ENCODE assay signal across 25 cellular contexts in genomic region chr5:18987101-18987500, GRCh38.
DNase-seq lines count a peak whose midpoint lies in the region; ATAC-seq and TF ChIP-seq lines count a peak whose summit lies in the region.
"Had no signal": no experiment of that assay in that cellular context is flagged by ENCODE, and none has a peak within 500 bp of the region (broad histone marks: within the 10 kb centered on the region; RNA-seq: fewer than 3 reads in every experiment).

No MANE protein-coding gene starts in this region.

- H3K79me2 ChIP-seq in GM23338 (replicated peaks; ENCODE audit: insufficient read depth) (no peaks in the 10 kb centered on the region), neural progenitor cell (ENCODE audit: low read depth) (no peaks in the 10 kb centered on the region)

- no peak overlapping the region for H3K4me3 Mint-ChIP-seq in GM23338
- H3K4me3 Mint-ChIP-seq in neural progenitor cell = no peak overlapping the region
- H3K4me3 Mint-ChIP-seq: CD4-positive, CD25-positive, alpha-beta regulatory T cell; T-cell had no signal

- no peaks in the 10 kb centered on the region for H3F3A ChIP-seq in GM23338 (replicated peaks; ENCODE audit: low read depth)
- H3F3A ChIP-seq in neural progenitor cell (ENCODE audit: low read depth) = peaks cover 20% of the 10 kb centered on the region

- no peak overlapping the region for H3K4me3 ChIP-seq in GM23338
- H3K4me3 ChIP-seq in ectodermal cell (ENCODE audit: insufficient read depth, low read depth, low read length) = no peak overlapping the region
- no peak overlapping the region for H3K4me3 ChIP-seq in neural progenitor cell
- H3K4me3 ChIP-seq in esophagus muscularis mucosa = no peak overlapping the region
- H3K4me3 ChIP-seq: BLaER1, GM12878 had no signal

- TF ChIP-seq POLR2A in esophagus muscularis mucosa (IDR thresholded peaks at IDR 0.05; ENCODE audit: low read depth) = no peak

- H3K4me1 ChIP-seq in GM23338 (ENCODE audit: insufficient read depth) (peaks cover 31% of the 10 kb centered on the region), ectodermal cell (ENCODE audit: control insufficient read depth, insufficient read depth, low read length) (peaks cover 15% of the 10 kb centered on the region), neural progenitor cell (peaks cover 33% of the 10 kb centered on the region), esophagus muscularis mucosa (no peaks in the 10 kb centered on the region)
- H3K4me1 ChIP-seq: BLaER1 had no signal

- no peak for ATAC-seq in GM23338
- ATAC-seq: GM12878, Panc1, SK-N-SH treated with all-trans-retinoic acid at 6 μM for 48 hours, T-cell had no signal

- H3K4me1 Mint-ChIP-seq in GM23338 (peaks cover 31% of the 10 kb centered on the region), neural progenitor cell (peaks cover 23% of the 10 kb centered on the region)
- H3K4me1 Mint-ChIP-seq: T-cell had no signal

- 63 to 76% methylated on average over 1 of the region's 1 CpG for WGBS in ectodermal cell, 2 experiments
- 64% methylated on average over 1 of the region's 1 CpG for WGBS in esophagus muscularis mucosa

- H3K36me3 ChIP-seq in GM23338 (ENCODE audit: insufficient read depth) (no peaks in the 10 kb centered on the region), ectodermal cell (ENCODE audit: control insufficient read depth, insufficient read depth, low read length) (no peaks in the 10 kb centered on the region), neural progenitor cell (no peaks in the 10 kb centered on the region), esophagus muscularis mucosa (no peaks in the 10 kb centered on the region)
- H3K36me3 ChIP-seq: BLaER1 had no signal

- no peak for TF ChIP-seq EP300 in esophagus muscularis mucosa (IDR thresholded peaks at IDR 0.05)

- TF ChIP-seq CTCF in GM23338 (conservative IDR thresholded peaks at IDR 0.05; ENCODE audit: low read depth in 2 of 2) = no peak
- no peak for TF ChIP-seq CTCF in neural progenitor cell (IDR thresholded peaks at IDR 0.05)
- no peak for TF ChIP-seq CTCF in esophagus muscularis mucosa (IDR thresholded peaks at IDR 0.05)

- no peaks in the 10 kb centered on the region for H3K9me2 ChIP-seq in GM23338 (ENCODE audit: insufficient read depth)

- in situ Hi-C loops in KBM-7 (cut with MboI; ENCODE audit: low pct_unique_long_range_greater_than_20kb, low sequenced_read_pairs) = no loop called here

- H3K9me3 Mint-ChIP-seq in GM23338 (peaks cover 11% of the 10 kb centered on the region), neural progenitor cell (peaks cover 12% of the 10 kb centered on the region)

- H4K20me1 ChIP-seq in GM23338 (replicated peaks; ENCODE audit: insufficient read depth) (no peaks in the 10 kb centered on the region), neural progenitor cell (ENCODE audit: low read depth) (no peaks in the 10 kb centered on the region)
- H4K20me1 ChIP-seq: BLaER1 had no signal

- no peak for DNase-seq in GM23338 (ENCODE audit: low spot score)
- peak; percentile 92 for DNase-seq in NCI-H82 treated with DMSO at 0.1 percent for 48 hours (lab: John Stamatoyannopoulos, UW; ENCODE audit: unreplicated experiment)
- no peak for DNase-seq in neural progenitor cell (ENCODE audit: low spot score)
- no peak for DNase-seq in esophagus muscularis mucosa (ENCODE audit: extremely low spot score)
- DNase-seq in KBM-7 = no peak
- no peak for DNase-seq in NCI-H2107 (lab: John Stamatoyannopoulos, UW)
- DNase-seq: CD4-positive, CD25-positive, alpha-beta regulatory T cell; EL; GDM1; Karpas-422; NCI-H1092; NCI-H1417 treated with DMSO at 0.1 percent for 48 hours; NCI-H1694 treated with DMSO at 0.1 percent for 48 hours; NCI-H2081 treated with DMSO at 0.1 percent for 48 hours; NCI-H2171 treated with DMSO at 0.1 percent for 48 hours; NCI-H524 treated with DMSO at 0.1 percent for 48 hours; NCI-H774; SHP77 treated with DMSO at 0.1 percent for 48 hours; T-cell had no signal

- H3K27me3 Mint-ChIP-seq in GM23338 (ENCODE audit: insufficient read depth, low read depth, poor library complexity) (no peaks in the 10 kb centered on the region), neural progenitor cell (ENCODE audit: insufficient read depth, low read depth) (no peaks in the 10 kb centered on the region)
- H3K27me3 Mint-ChIP-seq: CD4-positive, CD25-positive, alpha-beta regulatory T cell; T-cell had no signal

- H3K4me2 ChIP-seq in GM23338 (peak overlapping the region; percentile 25; the same call in 1 of the 2 replicates), neural progenitor cell (peak overlapping the region; percentile 59)
- H3K4me2 ChIP-seq: BLaER1 had no signal

- H2AFZ ChIP-seq in GM23338 (no peak overlapping the region; the same call in 1 of the 2 replicates), neural progenitor cell (replicated peaks) (peak overlapping the region; percentile 23)

- H3K27me3 ChIP-seq in GM23338 (ENCODE audit: insufficient read depth) = no peaks in the 10 kb centered on the region
- no peaks in the 10 kb centered on the region for H3K27me3 ChIP-seq in ectodermal cell (ENCODE audit: control insufficient read depth, insufficient read depth, low read length, poor library complexity, severe bottlenecking)
- H3K27me3 ChIP-seq in neural progenitor cell = no peaks in the 10 kb centered on the region
- H3K27me3 ChIP-seq in esophagus muscularis mucosa = no peaks in the 10 kb centered on the region
- H3K27me3 ChIP-seq: BLaER1 had no signal

- H3K27ac Mint-ChIP-seq in GM23338 = peak overlapping the region; percentile 60
- peak overlapping the region; percentile 8 for H3K27ac Mint-ChIP-seq in neural progenitor cell
- H3K27ac Mint-ChIP-seq: CD4-positive, CD25-positive, alpha-beta regulatory T cell; T-cell had no signal

- H3K36me3 Mint-ChIP-seq in GM23338 (ENCODE audit: low read depth) (peaks cover 10% of the 10 kb centered on the region), neural progenitor cell (peaks cover 4% of the 10 kb centered on the region)
- H3K36me3 Mint-ChIP-seq: CD4-positive, CD25-positive, alpha-beta regulatory T cell; T-cell had no signal

- H3K9ac ChIP-seq in neural progenitor cell = no peak overlapping the region
- H3K9ac ChIP-seq: BLaER1 had no signal

- H3K9me3 ChIP-seq in ectodermal cell (ENCODE audit: control insufficient read depth, low read length) (no peaks in the 10 kb centered on the region), neural progenitor cell (ENCODE audit: low read depth) (peaks cover 7% of the 10 kb centered on the region), esophagus muscularis mucosa (peaks cover 0 to 5% (median 0%) of the 10 kb centered on the region in 4 donors)
- H3K9me3 ChIP-seq: BLaER1 had no signal

- intact Hi-C loops in esophagus muscularis mucosa (cut with DNase I) = no loop called here

- H3K27ac ChIP-seq in GM23338 (ENCODE audit: low read depth) (no peak overlapping the region), ectodermal cell (ENCODE audit: insufficient read depth, low read depth, low read length, poor library complexity, severe bottlenecking) (peak overlapping the region; percentile 27), neural progenitor cell (peak overlapping the region; percentile 59), esophagus muscularis mucosa (replicated peaks in 1 of 4) (no peak overlapping the region)
- H3K27ac ChIP-seq: BLaER1, RWPE1 had no signal

TF ChIP-seq in GM23338, 12 proteins besides CTCF, POLR2A, EP300 and RAD21:
- no peak for TF ChIP-seq CREB1 (CRISPR knock-in tag; IDR thresholded peaks at IDR 0.05; ENCODE audit: low read depth)
- no peak for TF ChIP-seq REST (IDR thresholded peaks at IDR 0.05; ENCODE audit: unreplicated experiment)

Comparison
In these comparisons a context has a peak if more than half of its experiments do, and no peak if none do; other contexts are left out.
1. H3K27ac ChIP-seq: peak in ectodermal cell (single experiment) and neural progenitor cell (single experiment); none in GM23338 (single experiment) and esophagus muscularis mucosa (0 of 4).